In the genomic region with DNA sequence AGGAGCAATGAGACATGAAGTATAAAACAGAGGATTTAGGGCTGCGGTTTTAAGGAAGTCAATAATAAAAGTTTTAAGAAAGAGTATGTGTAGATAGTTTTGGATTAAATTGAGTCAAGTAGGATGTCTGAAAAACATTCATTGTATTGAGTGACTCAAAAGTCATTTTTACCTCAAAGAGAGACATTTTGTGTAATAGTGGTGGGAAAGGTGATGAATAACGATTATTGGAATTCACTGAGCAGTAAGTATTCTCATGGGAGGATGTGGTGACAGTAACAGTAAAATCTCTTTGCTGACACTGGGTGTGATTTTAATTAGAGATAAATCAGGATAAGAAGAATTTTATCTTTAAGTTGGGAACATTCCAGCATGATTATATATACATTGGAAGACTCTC, we compare ENCODE assay signal across 14 cellular contexts.
"Had no signal": no experiment of that assay in that cellular context is flagged by ENCODE, and none has a peak within 500 bp of the region (broad histone marks: within the 10 kb centered on the region; RNA-seq: fewer than 3 reads in every experiment).

No MANE protein-coding gene starts in this region.

- H3K27me3 ChIP-seq: cardiac muscle cell, upper lobe of right lung had no signal

- H3K4me1 ChIP-seq: parathyroid adenoma, upper lobe of right lung had no signal

- ATAC-seq: activated CD4-positive, alpha-beta T cell treated with anti-CD3 and anti-CD28 coated beads for 36 hours; activated CD8-positive, alpha-beta memory T cell treated with anti-CD3 and anti-CD28 coated beads, Interleukin-2, amount 10 ng/mL, durations not matched to agents 7 days and 5 days; effector memory CD8-positive, alpha-beta T cell; sciatic nerve; stimulated activated naive B cell treated with anti-CD40 and anti-IgM and Interleukin-4, amounts not matched to agents 10 μg/mL and 1 μg/mL and 100 μg/mL, for 72 hours; upper lobe of right lung; WTC11 had no signal

- H3K27ac ChIP-seq: cardiac muscle cell, parathyroid adenoma, upper lobe of right lung had no signal

- H3K4me3 ChIP-seq: cardiac muscle cell, lung, upper lobe of right lung had no signal

- H2AFZ ChIP-seq: parathyroid adenoma had no signal

- H3K79me2 ChIP-seq: parathyroid adenoma had no signal

- H3K36me3 ChIP-seq: cardiac muscle cell, upper lobe of right lung had no signal

- DNase-seq: activated CD4-positive, alpha-beta memory T cell treated with anti-CD3 and anti-CD28 coated beads for 36 hours; activated CD4-positive, alpha-beta T cell treated with anti-CD3 and anti-CD28 coated beads for 36 hours; activated CD8-positive, alpha-beta memory T cell treated with anti-CD3 and anti-CD28 coated beads, Interleukin-2, amount 10 ng/mL, durations not matched to agents 7 days and 5 days; activated naive CD8-positive, alpha-beta T cell treated with anti-CD3 and anti-CD28 coated beads, Interleukin-2, amount 10 ng/mL, durations not matched to agents 7 days and 5 days; effector memory CD8-positive, alpha-beta T cell; hypothalamus; midbrain; stimulated activated naive B cell treated with anti-CD40 and anti-IgM and Interleukin-4, amounts not matched to agents 10 μg/mL and 1 μg/mL and 100 μg/mL, for 72 hours; upper lobe of right lung had no signal
